ENCODE assay signal across 9 cellular contexts in the genomic region with DNA sequence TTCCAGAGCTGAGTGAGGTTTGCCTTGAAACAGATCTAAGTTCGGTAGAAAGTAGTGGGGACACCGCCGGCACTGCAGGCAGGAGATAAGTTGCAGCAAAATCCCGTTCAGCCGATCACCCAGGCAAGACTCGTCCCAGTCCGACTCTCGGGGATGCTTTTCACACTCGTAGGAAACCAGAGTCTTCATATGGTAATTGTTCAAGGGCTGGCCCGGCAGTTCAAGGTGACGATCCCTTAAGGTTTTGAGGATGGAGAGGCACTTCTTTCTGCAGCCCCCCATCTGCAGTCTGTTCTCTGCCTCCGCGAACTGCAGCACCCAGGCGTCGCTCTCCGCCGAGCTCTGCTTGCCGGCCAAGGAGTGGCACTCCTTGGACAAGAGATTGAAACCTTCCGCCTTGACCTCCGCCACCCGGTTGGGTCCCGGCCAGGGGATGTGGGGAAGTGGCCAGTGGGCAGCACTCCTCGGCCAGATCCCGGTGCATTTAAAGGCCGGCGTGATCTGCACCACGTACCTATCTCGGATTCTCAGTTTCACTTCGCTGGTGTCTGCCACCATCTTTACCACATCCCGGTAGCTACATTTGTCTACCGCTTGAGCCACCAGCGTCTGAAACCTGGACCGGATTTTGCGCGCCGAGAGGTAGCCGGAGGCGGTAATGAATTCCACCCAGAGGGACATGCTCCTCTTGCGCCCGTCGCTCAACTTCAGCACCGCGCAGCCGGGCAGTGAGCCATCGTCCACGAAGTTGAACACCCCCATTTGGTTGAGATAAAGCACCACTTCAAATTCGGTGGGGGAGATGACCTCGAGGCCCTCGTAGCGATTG. TPM values are rescaled to one million over a fixed set of nuclear protein-coding genes. Genes with fewer than 3 reads are reported as not detected.
DNase-seq lines count a peak whose midpoint lies in the region; ATAC-seq, FAIRE-seq and TF ChIP-seq lines count a peak whose summit lies in the region.
"Had no signal": no experiment of that assay in that cellular context is flagged by ENCODE, and none has a peak within 500 bp of the region (broad histone marks: within the 10 kb centered on the region; RNA-seq: fewer than 3 reads in every experiment).

No MANE protein-coding gene starts in this region.

- no peak overlapping the region for H3K27ac ChIP-seq in MM.1S (ENCODE audit: low read length)

- H3K4me1 ChIP-seq in ES-I3 (ENCODE audit: insufficient read depth, low read length) (peaks cover 7% of the 10 kb centered on the region; the same call in 1 of the 2 replicates), MM.1S (ENCODE audit: low read length) (no peaks in the 10 kb centered on the region)

- H3K36me3 ChIP-seq in ES-I3 (ENCODE audit: insufficient read depth, low read length), result no peaks in the 10 kb centered on the region
- H3K36me3 ChIP-seq in MM.1S (replicated peaks; ENCODE audit: insufficient read depth, low read length), result no peaks in the 10 kb centered on the region

- no peaks in the 10 kb centered on the region for H3F3A ChIP-seq in MM.1S (ENCODE audit: insufficient read depth, low read length)

- H3K4me2 ChIP-seq in MM.1S (ENCODE audit: low read depth, low read length), result peak overlapping the region; percentile 62; the same call in 1 of the 2 replicates

- H3K9me3 ChIP-seq in ES-I3 (ENCODE audit: control insufficient read depth, insufficient read depth, low read length), result no peaks in the 10 kb centered on the region
- no peaks in the 10 kb centered on the region for H3K9me3 ChIP-seq in MM.1S (replicated peaks; ENCODE audit: insufficient read depth, low read length)

- peaks cover 33% of the 10 kb centered on the region for H3K27me3 Mint-ChIP-seq in endothelial cell (ENCODE audit: unreplicated experiment)

- H3K4me1 Mint-ChIP-seq in endothelial cell (ENCODE audit: unreplicated experiment), result peaks cover 40% of the 10 kb centered on the region

- peak; percentile 65 for DNase-seq in MM.1S
- peak; percentile 46 for DNase-seq in endothelial cell (ENCODE audit: low spot score)
- DNase-seq in midbrain (lab: John Stamatoyannopoulos, UW), result peak; percentile 36
- DNase-seq in ureter (ENCODE audit: low spot score), result peak; percentile 47
- no peak for DNase-seq in D721Med (ENCODE audit: insufficient read length, low spot score)
- no peak for DNase-seq in CD1c-positive myeloid dendritic cell (ENCODE audit: extremely low spot score)

- H3K79me2 ChIP-seq in MM.1S (ENCODE audit: low read length), result no peaks in the 10 kb centered on the region

- no peaks in the 10 kb centered on the region for H4K20me1 ChIP-seq in MM.1S (ENCODE audit: insufficient read depth, low read length)

- H3K9me2 ChIP-seq in MM.1S (replicated peaks; ENCODE audit: insufficient read depth, low read length), result no peaks in the 10 kb centered on the region

- H3K27ac Mint-ChIP-seq in endothelial cell (ENCODE audit: unreplicated experiment), result peak overlapping the region; percentile 36

- H3K4me3 Mint-ChIP-seq in endothelial cell (ENCODE audit: unreplicated experiment), result peak overlapping the region; percentile 89

- peak overlapping the region; percentile 65 for H3K4me3 ChIP-seq in MM.1S (ENCODE audit: low read length)

- no peak for ATAC-seq in GM21737 (IDR thresholded peaks at IDR 0.05; ENCODE audit: unreplicated experiment)

- no peaks in the 10 kb centered on the region for H3K27me3 ChIP-seq in MM.1S (replicated peaks; ENCODE audit: insufficient read depth, low read length)

- no peak for FAIRE-seq in D721Med (lab: Jason Lieb, UNC)

- H2AFZ ChIP-seq in MM.1S (ENCODE audit: low read length), result peak overlapping the region; percentile 70

- no peaks in the 10 kb centered on the region for H3K36me3 Mint-ChIP-seq in endothelial cell (ENCODE audit: low read depth, unreplicated experiment)

- no peaks in the 10 kb centered on the region for H3K9me3 Mint-ChIP-seq in endothelial cell (ENCODE audit: unreplicated experiment)

- TF ChIP-seq CTCF in MM.1S (IDR thresholded peaks at IDR 0.05; ENCODE audit: low read length), result no peak
- no peak for TF ChIP-seq CTCF in endothelial cell (IDR thresholded peaks at IDR 0.05; ENCODE audit: unreplicated experiment)
- no peak for TF ChIP-seq CTCF in D721Med (IDR thresholded peaks at IDR 0.05; ENCODE audit: insufficient read depth, missing control alignments)

- H3K9ac ChIP-seq in ES-I3 (ENCODE audit: low read depth, low read length), result peak overlapping the region; percentile 46; the same call in 1 of the 2 replicates
- H3K9ac ChIP-seq in MM.1S (ENCODE audit: low read length), result peak overlapping the region; percentile 20; the same call in 1 of the 2 replicates

RNA-seq across cellular contexts. Expression of a gene that starts 1.1 kb away (rescaled TPM):
- total RNA-seq in endothelial cell (ENCODE audit: unreplicated experiment) (0.13 TPM), ureter (0.36 TPM)
- total RNA-seq: renal cortical epithelial cell had no signal

Comparison
In these comparisons a context has a peak if more than half of its experiments do, and no peak if none do; other contexts are left out.
1. DNase-seq: peak in MM.1S (single experiment), endothelial cell (single experiment), midbrain (single experiment) and ureter (single experiment); none in D721Med (single experiment) and CD1c-positive myeloid dendritic cell (single experiment).